In the genomic region with DNA sequence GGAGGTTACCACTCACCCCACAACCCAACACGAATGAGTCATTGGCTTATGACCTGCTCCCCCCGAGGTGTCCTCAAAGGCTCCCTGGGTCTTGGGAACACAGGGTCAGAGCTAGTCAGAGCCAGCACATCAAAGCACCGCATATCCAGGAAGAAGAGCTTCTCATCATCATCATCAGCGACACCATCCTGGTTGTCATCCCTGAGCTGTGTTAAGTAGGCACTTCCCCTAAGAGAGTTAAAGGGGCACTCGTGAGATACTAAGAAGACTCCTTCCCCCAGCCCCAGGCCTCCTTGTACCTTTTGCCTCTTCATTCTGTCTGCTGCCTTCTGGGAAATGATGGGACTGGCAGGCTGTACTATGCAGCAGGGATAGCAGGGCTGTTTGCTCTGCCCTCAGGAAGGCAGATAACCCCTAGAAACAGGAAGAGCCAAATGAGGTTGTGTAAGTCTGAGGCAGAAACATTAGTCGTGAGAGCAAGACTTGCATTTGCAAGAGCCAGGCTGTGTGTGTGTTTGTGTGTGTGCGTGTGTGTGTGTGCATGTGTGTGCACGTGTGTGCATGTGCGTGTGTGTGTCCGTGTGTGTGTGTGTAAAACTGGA, we compare ENCODE assay signal across 10 cellular contexts. TPM values are rescaled to one million over a fixed set of nuclear protein-coding genes. Genes with fewer than 3 reads are reported as not detected.
DNase-seq lines count a peak whose midpoint lies in the region; ATAC-seq and TF ChIP-seq lines count a peak whose summit lies in the region.
"Had no signal": no experiment of that assay in that cellular context is flagged by ENCODE, and none has a peak within 500 bp of the region (broad histone marks: within the 10 kb centered on the region; RNA-seq: fewer than 3 reads in every experiment).

No MANE protein-coding gene starts in this region.

- H3K36me3 ChIP-seq in mucosa of descending colon (ENCODE audit: low read depth): no peaks in the 10 kb centered on the region
- H3K36me3 ChIP-seq: sigmoid colon had no signal

- H3K4me1 ChIP-seq in mucosa of descending colon (ENCODE audit: low read depth): peaks cover 10% of the 10 kb centered on the region

- TF ChIP-seq CTCF in mucosa of descending colon (IDR thresholded peaks at IDR 0.05): no peak
- no peak for TF ChIP-seq CTCF in GM10266 (IDR thresholded peaks at IDR 0.05; ENCODE audit: control insufficient read depth, insufficient read depth, low read depth, missing control alignments)

- H3K4me3 ChIP-seq in Jurkat, Clone E6-1 (ENCODE audit: low read length): no peak overlapping the region
- no peak overlapping the region for H3K4me3 ChIP-seq in mucosa of descending colon
- H3K4me3 ChIP-seq: sigmoid colon had no signal

- H3K9me3 ChIP-seq in mucosa of descending colon: no peaks in the 10 kb centered on the region
- H3K9me3 ChIP-seq: sigmoid colon had no signal

- peak; percentile 34 for DNase-seq in CD1c-positive myeloid dendritic cell (ENCODE audit: extremely low spot score)
- DNase-seq in Jurkat, Clone E6-1 (ENCODE audit: low read depth, low spot score): peak; percentile 31
- peak; percentile 74 for DNase-seq in astrocyte of the hippocampus (ENCODE audit: low read depth, low spot score)
- no peak for DNase-seq in mucosa of descending colon
- DNase-seq in GM10266 (ENCODE audit: extremely low spot score): no peak
- no peak for DNase-seq in hippocampal formation (lab: John Stamatoyannopoulos, UW)
- DNase-seq in activated CD8-positive, alpha-beta memory T cell treated with anti-CD3 and anti-CD28 coated beads, Interleukin-2, amount 50 U/mL, for 48 hours: no peak
- DNase-seq: NCI-H2227 treated with DMSO at 0.1 percent for 48 hours, sigmoid colon had no signal

- ATAC-seq in mucosa of descending colon (peak; percentile 46), HG03039 (IDR thresholded peaks at IDR 0.05; ENCODE audit: unreplicated experiment) (no peak)

- intact Hi-C loops in mucosa of descending colon (cut with DNase I, micrococcal nuclease): no loop called here

RNA-seq across cellular contexts. Expression of gene CPA1, which starts 11.1 kb away (rescaled TPM):
- not detected for polyA plus RNA-seq in Jurkat, Clone E6-1 (2012; ENCODE audit: insufficient read depth, insufficient read length)
- not detected for total RNA-seq in mucosa of descending colon

RNA-seq across cellular contexts. Expression of gene CPA5, which starts 24.6 kb away (rescaled TPM):
- polyA plus RNA-seq in Jurkat, Clone E6-1 (2012; ENCODE audit: insufficient read depth, insufficient read length): not detected
- not detected for total RNA-seq in mucosa of descending colon
- total RNA-seq: sigmoid colon had no signal

Comparison
In these comparisons a context has a peak if more than half of its experiments do, and no peak if none do; other contexts are left out.
1. DNase-seq: peak in CD1c-positive myeloid dendritic cell (single experiment), Jurkat, Clone E6-1 (single experiment) and astrocyte of the hippocampus (single experiment); none in mucosa of descending colon (0 of 3), GM10266 (single experiment), hippocampal formation (0 of 2) and activated CD8-positive, alpha-beta memory T cell treated with anti-CD3 and anti-CD28 coated beads, Interleukin-2, amount 50 U/mL, for 48 hours (single experiment).